Comparison of ENCODE assay signal across 24 cellular contexts in the genomic region with DNA sequence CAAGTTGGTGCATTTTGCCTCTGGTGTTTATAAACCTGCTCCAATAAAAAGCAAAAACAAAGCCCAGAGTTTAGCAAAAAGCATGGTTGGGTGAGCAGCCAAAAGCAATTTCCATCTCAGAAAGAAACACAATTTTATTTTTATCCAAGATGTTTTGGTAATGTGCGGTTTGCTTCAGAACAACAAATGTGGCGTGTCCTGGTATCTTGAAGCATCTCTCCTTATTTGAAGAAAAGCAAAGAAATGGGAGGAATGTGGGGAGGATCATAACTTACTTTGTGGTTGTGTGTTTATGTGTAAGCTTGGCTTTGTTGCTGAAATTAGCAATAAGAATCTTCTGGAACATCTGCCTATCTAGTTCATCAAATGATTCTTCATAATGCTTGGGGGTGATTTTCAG.
DNase-seq lines count a peak whose midpoint lies in the region; FAIRE-seq and TF ChIP-seq lines count a peak whose summit lies in the region.
"Had no signal": no experiment of that assay in that cellular context is flagged by ENCODE, and none has a peak within 500 bp of the region (broad histone marks: within the 10 kb centered on the region; RNA-seq: fewer than 3 reads in every experiment).

No MANE protein-coding gene starts in this region.

- H2AFZ ChIP-seq in endothelial cell of umbilical vein (ENCODE audit: low read depth, low read length) (no peak overlapping the region), parathyroid adenoma (peak overlapping the region; percentile 13)

- H3K27ac ChIP-seq in endothelial cell of umbilical vein (ENCODE audit: insufficient read depth, low read depth, low read length), result no peak overlapping the region
- H3K27ac ChIP-seq in parathyroid adenoma, result peak overlapping the region; percentile 86
- H3K27ac ChIP-seq in adrenal gland, result no peak overlapping the region
- H3K27ac ChIP-seq: right lobe of liver, RWPE1, SK-N-MC, upper lobe of left lung had no signal

- DNase-seq in EL (peak; percentile 1), LHCN-M2 (ENCODE audit: low read depth) (peak; percentile 32), endothelial cell of umbilical vein (ENCODE audit: low read depth, low spot score) (no peak), adrenal gland (no peak), NCI-H446 treated with DMSO at 0.1 percent for 48 hours (lab: John Stamatoyannopoulos, UW) (no peak)
- DNase-seq in activated T-cell treated with anti-CD3 and anti-CD28 coated beads, Interleukin-2, amount 50 U/mL, for 48 hours, result no peak
- DNase-seq: activated CD4-positive, alpha-beta T cell treated with anti-CD3 and anti-CD28 coated beads for 4 hours; activated gamma-delta T cell; CD4-positive, CD25-positive, alpha-beta regulatory T cell; foreskin melanocyte; HCEC 1CT; hippocampal formation; KG1; NCI-H1417 treated with DMSO at 0.1 percent for 48 hours; right lobe of liver; stimulated activated CD4-positive, alpha-beta T cell treated with anti-CD3 and anti-CD28 coated beads, Interleukin-4, amount 100 ng/mL, for 24 hours; substantia nigra; upper lobe of left lung had no signal

- H3K4me3 ChIP-seq in endothelial cell of umbilical vein (replicated peaks in 1 of 3; ENCODE audit: insufficient read depth in 1 of 3, low read depth in 1 of 3, low read length in 3 of 3) (no peak overlapping the region), parathyroid adenoma (ENCODE audit: low read depth, low read length) (no peak overlapping the region), adrenal gland (no peak overlapping the region)
- H3K4me3 ChIP-seq: right lobe of liver, SK-N-MC, upper lobe of left lung had no signal

- H3K4me2 ChIP-seq in endothelial cell of umbilical vein (ENCODE audit: insufficient read depth, low read length) (no peak overlapping the region), parathyroid adenoma (ENCODE audit: low read length) (peak overlapping the region; percentile 35)

- no peak for TF ChIP-seq POLR2A in endothelial cell of umbilical vein (IDR thresholded peaks at IDR 0.05; ENCODE audit: low read depth, low read length)
- no peak for TF ChIP-seq POLR2A in adrenal gland (IDR thresholded peaks at IDR 0.05)

- H3K36me3 ChIP-seq in endothelial cell of umbilical vein (ENCODE audit: control insufficient read depth in 2 of 2, extremely low read depth in 1 of 2, insufficient read depth in 2 of 2, low read length in 2 of 2), result no peaks in the 10 kb centered on the region
- no peaks in the 10 kb centered on the region for H3K36me3 ChIP-seq in parathyroid adenoma (ENCODE audit: control insufficient read depth, insufficient read depth, low read length)
- no peaks in the 10 kb centered on the region for H3K36me3 ChIP-seq in adrenal gland (replicated peaks in 1 of 2)
- H3K36me3 ChIP-seq: right lobe of liver, upper lobe of left lung had no signal

- TF ChIP-seq CTCF in endothelial cell of umbilical vein (IDR thresholded peaks at IDR 0.05; ENCODE audit: extremely low read depth in 1 of 2, insufficient read depth in 1 of 2, low read depth in 1 of 2, low read length in 2 of 2) (no peak), parathyroid adenoma (IDR thresholded peaks at IDR 0.05) (no peak), adrenal gland (IDR thresholded peaks at IDR 0.05) (no peak)

- POLR2A ChIA-PET in endothelial cell of umbilical vein (lab: Charles Lee), result no interaction called here

- H3K9ac ChIP-seq in endothelial cell of umbilical vein (replicated peaks; ENCODE audit: extremely low read depth, insufficient read depth, low read length), result no peak overlapping the region
- H3K9ac ChIP-seq in parathyroid adenoma, result no peak overlapping the region

- CTCF ChIA-PET in endothelial cell of umbilical vein (lab: Charles Lee), result no interaction called here

- FAIRE-seq in endothelial cell of umbilical vein (lab: Jason Lieb, UNC), result peak; percentile 24
- FAIRE-seq: D721Med, G401.6, HTR-8/SVneo had no signal

- H3K4me1 ChIP-seq in endothelial cell of umbilical vein (ENCODE audit: control insufficient read depth, extremely low read depth, insufficient read depth, low read length) (no peaks in the 10 kb centered on the region), parathyroid adenoma (peaks cover 7% of the 10 kb centered on the region), adrenal gland (replicated peaks in 1 of 2) (no peaks in the 10 kb centered on the region)
- H3K4me1 ChIP-seq: right lobe of liver, upper lobe of left lung had no signal

- no peaks in the 10 kb centered on the region for H4K20me1 ChIP-seq in endothelial cell of umbilical vein (replicated peaks; ENCODE audit: control insufficient read depth, extremely low read depth, insufficient read depth, low read length)

- H3K27me3 ChIP-seq in endothelial cell of umbilical vein (ENCODE audit: control insufficient read depth in 2 of 2, insufficient read depth in 2 of 2, low read length in 2 of 2) (no peaks in the 10 kb centered on the region), parathyroid adenoma (ENCODE audit: control insufficient read depth, insufficient read depth, low read length) (no peaks in the 10 kb centered on the region), adrenal gland (no peaks in the 10 kb centered on the region)
- H3K27me3 ChIP-seq: right lobe of liver, upper lobe of left lung had no signal

- no peaks in the 10 kb centered on the region for H3K9me1 ChIP-seq in endothelial cell of umbilical vein (replicated peaks; ENCODE audit: control insufficient read depth, extremely low read depth, insufficient read depth, low read length)

- 45 to 88% (median 77%) methylated on average over 2 of the region's 2 CpGs for WGBS in adrenal gland, 4 donors

- intact Hi-C loops in endothelial cell of umbilical vein (cut with micrococcal nuclease), result no loop called here
- intact Hi-C loops in adrenal gland (cut with DNase I), result no loop called here

- H3K9me3 ChIP-seq in endothelial cell of umbilical vein (replicated peaks; ENCODE audit: control insufficient read depth, insufficient read depth, low read length) (no peaks in the 10 kb centered on the region), parathyroid adenoma (ENCODE audit: control insufficient read depth, low read length) (no peaks in the 10 kb centered on the region), adrenal gland (replicated peaks in 1 of 3) (no peaks in the 10 kb centered on the region)
- H3K9me3 ChIP-seq: right lobe of liver, upper lobe of left lung had no signal

- no TSS peak for BruUV-seq in endothelial cell of umbilical vein (replicated peaks; lab: Mats Ljungman, UMichigan)

- dilution Hi-C loops in endothelial cell of umbilical vein (cut with MboI; ENCODE audit: extremely low pct_ligation_motif_present, low sequenced_read_pairs), result no loop called here

- H3K79me2 ChIP-seq in endothelial cell of umbilical vein (ENCODE audit: control insufficient read depth, insufficient read depth, low read length) (no peaks in the 10 kb centered on the region), parathyroid adenoma (no peaks in the 10 kb centered on the region)

TF ChIP-seq in endothelial cell of umbilical vein, 7 proteins besides CTCF, POLR2A, EP300 and RAD21:
- TF ChIP-seq MYC (IDR thresholded peaks at IDR 0.05; ENCODE audit: low read depth, low read length), result no peak
- no peak for TF ChIP-seq FOS (IDR thresholded peaks at IDR 0.05; ENCODE audit: borderline replicate concordance, insufficient read depth, low read length)
- no peak for TF ChIP-seq EZH2 (IDR thresholded peaks at IDR 0.05; ENCODE audit: borderline replicate concordance, low read depth, low read length, severe bottlenecking)
- TF ChIP-seq GATA2 (IDR thresholded peaks at IDR 0.05; ENCODE audit: insufficient read depth, insufficient read length, low read depth, low read length), result no peak
- no peak for TF ChIP-seq JUN (IDR thresholded peaks at IDR 0.05; ENCODE audit: borderline replicate concordance, insufficient read depth, insufficient read length, low read depth)
- TF ChIP-seq POLR2AphosphoS5 (IDR thresholded peaks at IDR 0.05; ENCODE audit: insufficient read depth, low read depth, low read length), result no peak
- TF ChIP-seq MAX (IDR thresholded peaks at IDR 0.05; ENCODE audit: insufficient read depth, insufficient read length), result no peak
TF ChIP-seq in endothelial cell of umbilical vein: peak in this region for 0.

Comparison
In these comparisons a context has a peak if more than half of its experiments do, and no peak if none do; other contexts are left out.
1. DNase-seq: peak in EL (single experiment) and LHCN-M2 (single experiment); none in endothelial cell of umbilical vein (single experiment), activated T-cell treated with anti-CD3 and anti-CD28 coated beads, Interleukin-2, amount 50 U/mL, for 48 hours (0 of 2), adrenal gland (0 of 7) and NCI-H446 treated with DMSO at 0.1 percent for 48 hours (single experiment).